In genomic region chr22:18558516-18558915, GRCh38 we compare ENCODE assay signal across 13 cellular contexts. TPM values are rescaled to one million over a fixed set of nuclear protein-coding genes. Genes with fewer than 3 reads are reported as not detected.
DNase-seq lines count a peak whose midpoint lies in the region; ATAC-seq, FAIRE-seq and TF ChIP-seq lines count a peak whose summit lies in the region.
"Not testable (repeated sequence)": the region's sequence is repeated elsewhere in the genome, so short reads cannot be mapped to it uniquely, and the experiment has no call there.
"Had no signal": no experiment of that assay in that cellular context is flagged by ENCODE, and none has a peak within 500 bp of the region (broad histone marks: within the 10 kb centered on the region; RNA-seq: fewer than 3 reads in every experiment).

No MANE protein-coding gene starts in this region.

- not testable (repeated sequence) for H3K9me3 ChIP-seq in Panc1 (ENCODE audit: control insufficient read depth, insufficient read depth, low read depth, low read length); body of pancreas; right cardiac atrium (ENCODE audit: control insufficient read depth, low read length); right lobe of liver; pancreas; upper lobe of left lung

- TF ChIP-seq CTCF in Panc1 (IDR thresholded peaks at IDR 0.05); body of pancreas (IDR thresholded peaks at IDR 0.05); right lobe of liver (IDR thresholded peaks at IDR 0.05); pancreas (IDR thresholded peaks at IDR 0.05); upper lobe of left lung (IDR thresholded peaks at IDR 0.05): not testable (repeated sequence)

- H3K36me3 ChIP-seq in Panc1 (ENCODE audit: control insufficient read depth, insufficient read depth, low read length); body of pancreas (replicated peaks in 1 of 2; ENCODE audit: insufficient read depth in 1 of 2, low read depth in 2 of 2); right lobe of liver; pancreas; upper lobe of left lung: not testable (repeated sequence)

- TF ChIP-seq EP300 in upper lobe of left lung (IDR thresholded peaks at IDR 0.05), result not testable (repeated sequence)

- intact Hi-C loops in Panc1 (cut with micrococcal nuclease; ENCODE audit: unreplicated experiment); body of pancreas (cut with DNase I); Right ventricle myocardium superior (cut with DNase I); right cardiac atrium (cut with DNase I); right lobe of liver (cut with DNase I); pancreas (cut with DNase I): not testable (repeated sequence)

- POLR2A ChIA-PET in Panc1 (lab: Charles Lee), result not testable (repeated sequence)

- H3K27me3 ChIP-seq in Panc1 (ENCODE audit: control insufficient read depth, insufficient read depth, low read length); body of pancreas; right cardiac atrium (ENCODE audit: control insufficient read depth, insufficient read depth); right lobe of liver; pancreas; upper lobe of left lung: not testable (repeated sequence)

- BruUV-seq in Panc1 (replicated peaks; lab: Mats Ljungman, UMichigan), result not testable (repeated sequence)

- CTCF ChIA-PET in Panc1 (lab: Charles Lee), result not testable (repeated sequence)

- TF ChIP-seq POLR2A in body of pancreas (IDR thresholded peaks at IDR 0.05); right lobe of liver (IDR thresholded peaks at IDR 0.05); upper lobe of left lung (IDR thresholded peaks at IDR 0.05): not testable (repeated sequence)

- WGBS in body of pancreas, 2 donors, result no CpG with 5 or more reads among the region's 4 CpGs
- WGBS in right cardiac atrium, result no CpG with 5 or more reads among the region's 4 CpGs
- WGBS in right lobe of liver (ENCODE audit: insufficient coverage, low coverage, low lambda C conversion rate, missing lambda C conversion rate), result no CpG with 5 or more reads among the region's 4 CpGs
- WGBS in pancreas, 2 donors, result no CpG with 5 or more reads among the region's 4 CpGs
- no CpG with 5 or more reads among the region's 4 CpGs for WGBS in upper lobe of left lung, 2 donors

- not testable (repeated sequence) for FAIRE-seq in pancreas (lab: Jason Lieb, UNC)

- ATAC-seq in Panc1 (peak; percentile 71), body of pancreas (peak; percentile 80), Right ventricle myocardium superior (ENCODE audit: poor library complexity) (peak; percentile 89), right cardiac atrium (peak; percentile 90 to 94), right lobe of liver (peak; percentile 86 to 90 (median 89)), pancreas (peak; percentile 77 to 88 (median 82)), upper lobe of left lung (ENCODE audit: low FRiP score in 2 of 2) (peak; percentile 85 to 91)

- in situ Hi-C loops in Panc1 (cut with HindIII; ENCODE audit: low pct_unique_long_range_greater_than_20kb, low sequenced_read_pairs), result not testable (repeated sequence)

- H3K4me3 ChIP-seq in Panc1 (ENCODE audit: low read depth in 2 of 2, low read length in 2 of 2); body of pancreas; right cardiac atrium (ENCODE audit: low read length); right lobe of liver; pancreas; upper lobe of left lung: not testable (repeated sequence)

- H3K4me1 ChIP-seq in Panc1 (ENCODE audit: control insufficient read depth, insufficient read depth, low read length); body of pancreas; right cardiac atrium (ENCODE audit: control insufficient read depth, insufficient read depth, low read length); right lobe of liver; pancreas; upper lobe of left lung: not testable (repeated sequence)

- H3K27ac ChIP-seq in Panc1 (ENCODE audit: low read length); body of pancreas; right cardiac atrium (ENCODE audit: low read length); right lobe of liver; pancreas; upper lobe of left lung: not testable (repeated sequence)

- DNase-seq in Panc1 (ENCODE audit: low read depth, low spot score); body of pancreas; Right ventricle myocardium superior; right cardiac atrium; right lobe of liver; pancreas; upper lobe of left lung: not testable (repeated sequence)

RNA-seq across cellular contexts. Expression of gene TMEM191B, which starts 30.9 kb away (rescaled TPM):
- 3.7 TPM for total RNA-seq in Panc1 (2021; ENCODE audit: unreplicated experiment)
- 7.3 TPM for polyA plus RNA-seq in Panc1 (2012; ENCODE audit: insufficient read length)
- total RNA-seq in body of pancreas, result under 1 TPM in 1 of 2 donors, not detected in 1; 0.78 TPM
- total RNA-seq in Right ventricle myocardium superior, result 0.32 TPM
- total RNA-seq in right cardiac atrium, result 1 to 10 TPM in 1 of 4 donors, under 1 TPM in 1, not detected in 2; 0.68 to 1.4 TPM
- 0.27 TPM for polyA plus RNA-seq in right cardiac atrium
- total RNA-seq in right lobe of liver, result 1 to 10 TPM in 1 of 6 experiments, under 1 TPM in 2, not detected in 3; 0.17 to 1.1 (median 0.88) TPM
- total RNA-seq in pancreas, result under 1 TPM in 3 of 6 donors, not detected in 3; 0.28 to 0.69 (median 0.35) TPM
- polyA plus RNA-seq in pancreas, result 1 to 10 TPM; 1.2 to 1.6 TPM
- 1 to 10 TPM in 4 of 6 donors, not detected in 2; 3.1 to 8.4 (median 6.0) TPM for total RNA-seq in upper lobe of left lung
- total RNA-seq: A673 had no signal

RNA-seq across cellular contexts. Expression of gene GGTLC3, which starts 40.6 kb away (rescaled TPM):
- total RNA-seq in Panc1 (2021; ENCODE audit: unreplicated experiment) (not detected), body of pancreas (not detected), Right ventricle myocardium superior (not detected), right cardiac atrium (not detected), right lobe of liver (not detected), pancreas (not detected), upper lobe of left lung (1 to 10 TPM in 5 of 6 donors, not detected in 1; 3.0 to 7.2 (median 5.2) TPM)
- polyA plus RNA-seq in Panc1 (2012; ENCODE audit: insufficient read length), result not detected
- polyA plus RNA-seq in right cardiac atrium (not detected), pancreas (under 1 TPM in 1 of 2 donors, not detected in 1; 0.61 TPM)
- total RNA-seq: A673; CD8-positive, alpha-beta T cell; GM23338; H7 had no signal
- polyA plus RNA-seq: BJ, CD14-positive monocyte, GM23338 had no signal

RNA-seq across cellular contexts. Expression of gene RIMBP3, which starts 53.2 kb away (rescaled TPM):
- total RNA-seq in Panc1 (2021; ENCODE audit: unreplicated experiment) (1.5 TPM), body of pancreas (under 1 TPM in 1 of 2 donors, not detected in 1; 0.78 TPM), Right ventricle myocardium superior (0.19 TPM), right cardiac atrium (under 1 TPM; 0.06 to 0.21 (median 0.17) TPM), right lobe of liver (under 1 TPM in 3 of 6 experiments, not detected in 3; 0.04 to 0.18 (median 0.06) TPM), pancreas (under 1 TPM; 0.14 to 0.47 (median 0.24) TPM), upper lobe of left lung (1 to 10 TPM in 3 of 6 donors, under 1 TPM in 2, not detected in 1; 0.44 to 1.7 (median 1.0) TPM)
- polyA plus RNA-seq in Panc1 (2012; ENCODE audit: insufficient read length), result 0.40 TPM
- polyA plus RNA-seq in right cardiac atrium (0.02 TPM), pancreas (under 1 TPM; 0.02 to 0.04 TPM)
